Comparison of ENCODE assay signal across 8 cellular contexts in the genomic region with DNA sequence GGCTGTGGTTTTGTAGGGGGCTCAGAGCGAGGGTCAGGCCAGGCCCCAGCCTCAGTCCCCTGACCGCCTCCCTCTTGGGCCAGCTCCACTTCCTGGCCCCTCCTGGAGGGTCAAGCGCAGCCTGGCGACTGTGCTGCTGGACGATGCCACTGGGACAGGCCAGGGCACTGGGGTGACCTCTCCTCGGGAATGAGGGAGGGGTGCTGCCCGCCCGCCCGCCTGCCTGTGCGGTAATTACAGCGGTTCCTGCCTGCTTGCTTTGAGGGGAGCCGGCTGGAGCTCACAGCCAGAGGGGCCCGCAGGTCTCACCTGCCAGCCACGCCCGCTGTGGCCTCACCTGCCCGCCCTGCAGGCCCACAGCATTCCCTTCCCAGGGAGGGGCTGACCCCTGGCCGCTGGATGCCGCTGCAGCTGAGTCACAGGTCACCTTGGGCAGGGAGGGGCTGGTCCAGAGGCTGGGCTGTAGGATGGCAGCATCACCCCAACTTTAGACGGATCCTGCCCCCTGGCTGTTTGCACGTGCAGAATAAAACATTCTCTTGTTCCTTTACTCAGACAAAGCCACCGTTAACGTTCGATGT.
DNase-seq lines count a peak whose midpoint lies in the region; ATAC-seq lines count a peak whose summit lies in the region.

No MANE protein-coding gene starts in this region.

- intact Hi-C loops in left ventricle myocardium superior (cut with micrococcal nuclease), result loop anchor here (10.0 kb wide), 1 partner anchor 61 kb away; no protein-coding TSS in a partner anchor

- peak; percentile 24 for ATAC-seq in left ventricle myocardium superior

- DNase-seq in 8988T (peak; percentile 77), ELR (ENCODE audit: low read depth) (peak; percentile 73), RKO (ENCODE audit: low spot score) (peak; percentile 66), left ventricle myocardium superior (no peak), ureter (ENCODE audit: low spot score) (peak; percentile 80), NCI-H1694 treated with DMSO at 0.1 percent for 48 hours (lab: John Stamatoyannopoulos, UW) (no peak), middle frontal gyrus (ENCODE audit: extremely low spot score, low spot score) (no peak), KG1 (lab: John Stamatoyannopoulos, UW) (no peak)

Comparison
In these comparisons a context has a peak if more than half of its experiments do, and no peak if none do; other contexts are left out.
1. DNase-seq: peak in 8988T (single experiment), ELR (single experiment), RKO (single experiment) and ureter (single experiment); none in left ventricle myocardium superior (single experiment), NCI-H1694 treated with DMSO at 0.1 percent for 48 hours (single experiment), middle frontal gyrus (single experiment) and KG1 (single experiment).